Comparison of ENCODE assay signal across 1 cellular context in the genomic region with DNA sequence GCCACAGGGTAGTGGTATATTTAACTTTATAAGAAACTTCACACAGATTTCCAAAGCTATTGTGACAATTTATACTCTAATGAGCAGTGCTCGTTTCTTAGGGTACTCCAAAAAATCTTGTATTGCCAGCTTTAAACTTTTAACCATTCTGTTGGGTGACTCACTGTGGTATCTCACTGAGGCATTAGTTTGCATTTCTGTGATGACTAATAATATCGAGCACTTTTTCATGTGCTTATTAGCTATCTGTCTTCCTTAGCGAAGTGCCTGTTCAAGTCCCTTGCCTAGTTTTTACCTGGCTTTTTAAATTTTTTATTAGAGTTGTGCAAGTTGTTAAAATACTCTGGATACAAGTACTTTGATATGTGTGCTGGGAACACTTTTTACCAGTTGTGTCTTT.
TF ChIP-seq lines count a peak whose summit lies in the region.

No MANE protein-coding gene starts in this region.

TF ChIP-seq in K562, 482 proteins besides CTCF, POLR2A, EP300 and RAD21 (continued from another document and continues in another):
- no peak for TF ChIP-seq E2F8 (IDR thresholded peaks at IDR 0.05; ENCODE audit: low read depth, partially characterized antibody)
- TF ChIP-seq ZBTB40 (IDR thresholded peaks at IDR 0.05) = no peak
- TF ChIP-seq ZBTB40 (CRISPR knock-in tag; IDR thresholded peaks at IDR 0.05) = no peak
- TF ChIP-seq, protein P1, sequence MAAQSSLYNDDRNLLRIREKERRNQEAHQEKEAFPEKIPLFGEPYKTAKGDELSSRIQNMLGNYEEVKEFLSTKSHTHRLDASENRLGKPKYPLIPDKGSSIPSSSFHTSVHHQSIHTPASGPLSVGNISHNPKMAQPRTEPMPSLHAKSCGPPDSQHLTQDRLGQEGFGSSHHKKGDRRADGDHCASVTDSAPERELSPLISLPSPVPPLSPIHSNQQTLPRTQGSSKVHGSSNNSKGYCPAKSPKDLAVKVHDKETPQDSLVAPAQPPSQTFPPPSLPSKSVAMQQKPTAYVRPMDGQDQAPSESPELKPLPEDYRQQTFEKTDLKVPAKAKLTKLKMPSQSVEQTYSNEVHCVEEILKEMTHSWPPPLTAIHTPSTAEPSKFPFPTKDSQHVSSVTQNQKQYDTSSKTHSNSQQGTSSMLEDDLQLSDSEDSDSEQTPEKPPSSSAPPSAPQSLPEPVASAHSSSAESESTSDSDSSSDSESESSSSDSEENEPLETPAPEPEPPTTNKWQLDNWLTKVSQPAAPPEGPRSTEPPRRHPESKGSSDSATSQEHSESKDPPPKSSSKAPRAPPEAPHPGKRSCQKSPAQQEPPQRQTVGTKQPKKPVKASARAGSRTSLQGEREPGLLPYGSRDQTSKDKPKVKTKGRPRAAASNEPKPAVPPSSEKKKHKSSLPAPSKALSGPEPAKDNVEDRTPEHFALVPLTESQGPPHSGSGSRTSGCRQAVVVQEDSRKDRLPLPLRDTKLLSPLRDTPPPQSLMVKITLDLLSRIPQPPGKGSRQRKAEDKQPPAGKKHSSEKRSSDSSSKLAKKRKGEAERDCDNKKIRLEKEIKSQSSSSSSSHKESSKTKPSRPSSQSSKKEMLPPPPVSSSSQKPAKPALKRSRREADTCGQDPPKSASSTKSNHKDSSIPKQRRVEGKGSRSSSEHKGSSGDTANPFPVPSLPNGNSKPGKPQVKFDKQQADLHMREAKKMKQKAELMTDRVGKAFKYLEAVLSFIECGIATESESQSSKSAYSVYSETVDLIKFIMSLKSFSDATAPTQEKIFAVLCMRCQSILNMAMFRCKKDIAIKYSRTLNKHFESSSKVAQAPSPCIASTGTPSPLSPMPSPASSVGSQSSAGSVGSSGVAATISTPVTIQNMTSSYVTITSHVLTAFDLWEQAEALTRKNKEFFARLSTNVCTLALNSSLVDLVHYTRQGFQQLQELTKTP (IDR thresholded peaks at IDR 0.05; ENCODE audit: low read depth in 1 of 2, partially characterized antibody in 2 of 2) = peak in 1 of 2 experiments; percentile 64
- TF ChIP-seq MLLT1 (IDR thresholded peaks at IDR 0.05) = no peak
- no peak for TF ChIP-seq CEBPB (tag; IDR thresholded peaks at IDR 0.05)
- no peak for TF ChIP-seq GMEB1 (CRISPR knock-in tag; IDR thresholded peaks at IDR 0.05)
- TF ChIP-seq MECOM (CRISPR knock-in tag; IDR thresholded peaks at IDR 0.05) = no peak
- no peak for TF ChIP-seq TFAM (CRISPR knock-in tag; conservative IDR thresholded peaks at IDR 0.05)
- TF ChIP-seq ESRRB (CRISPR knock-in tag; IDR thresholded peaks at IDR 0.05; ENCODE audit: borderline replicate concordance) = no peak
- TF ChIP-seq EP400 (IDR thresholded peaks at IDR 0.05) = no peak
- peak; percentile 51 for TF ChIP-seq ARID1B (IDR thresholded peaks at IDR 0.05)
- peak; percentile 19; the same call in 1 of the 2 replicates for TF ChIP-seq NFE2 (IDR thresholded peaks at IDR 0.05; ENCODE audit: low read depth)
- peak; percentile 75 for TF ChIP-seq JUND (IDR thresholded peaks at IDR 0.05; ENCODE audit: borderline replicate concordance, low read depth, low read length)
- TF ChIP-seq JUND (tag; IDR thresholded peaks at IDR 0.05; ENCODE audit: borderline replicate concordance, low read depth, low read length) = peak; percentile 69; the same call in 2 of the 3 replicates
- TF ChIP-seq RBBP5 (IDR thresholded peaks at IDR 0.05; ENCODE audit: borderline replicate concordance, insufficient read depth, low read length, poor library complexity, severe bottlenecking) = no peak
- no peak for TF ChIP-seq ZNF780A (CRISPR knock-in tag; IDR thresholded peaks at IDR 0.05)
- TF ChIP-seq TGIF2 (CRISPR knock-in tag; IDR thresholded peaks at IDR 0.05) = no peak
- no peak for TF ChIP-seq POLR3A (IDR thresholded peaks at IDR 0.05; ENCODE audit: borderline replicate concordance, extremely low read depth, insufficient read depth, insufficient read length)
- TF ChIP-seq MAZ (CRISPR knock-in tag; conservative IDR thresholded peaks at IDR 0.05 in 1 of 2, IDR thresholded peaks at IDR 0.05 in 1 of 2) = no peak
- TF ChIP-seq, protein P2, sequence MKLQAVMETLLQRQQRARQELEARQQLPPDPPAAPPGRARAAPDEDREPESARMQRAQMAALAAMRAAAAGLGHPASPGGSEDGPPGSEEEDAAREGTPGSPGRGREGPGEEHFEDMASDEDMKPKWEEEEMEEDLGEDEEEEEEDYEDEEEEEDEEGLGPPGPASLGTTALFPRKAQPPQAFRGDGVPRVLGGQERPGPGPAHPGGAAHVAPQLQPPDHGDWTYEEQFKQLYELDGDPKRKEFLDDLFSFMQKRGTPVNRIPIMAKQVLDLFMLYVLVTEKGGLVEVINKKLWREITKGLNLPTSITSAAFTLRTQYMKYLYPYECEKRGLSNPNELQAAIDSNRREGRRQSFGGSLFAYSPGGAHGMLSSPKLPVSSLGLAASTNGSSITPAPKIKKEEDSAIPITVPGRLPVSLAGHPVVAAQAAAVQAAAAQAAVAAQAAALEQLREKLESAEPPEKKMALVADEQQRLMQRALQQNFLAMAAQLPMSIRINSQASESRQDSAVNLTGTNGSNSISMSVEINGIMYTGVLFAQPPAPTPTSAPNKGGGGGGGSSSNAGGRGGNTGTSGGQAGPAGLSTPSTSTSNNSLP (IDR thresholded peaks at IDR 0.05; ENCODE audit: borderline replicate concordance, low read depth, low read length) = no peak
- peak; percentile 76 for TF ChIP-seq ATF3 (IDR thresholded peaks at IDR 0.05)
- TF ChIP-seq ATF3 (CRISPR knock-in tag; conservative IDR thresholded peaks at IDR 0.05) = no peak
- no peak for TF ChIP-seq PCBP1 (IDR thresholded peaks at IDR 0.05; ENCODE audit: low read depth, low read length, poor library complexity, severe bottlenecking)
- TF ChIP-seq, protein P3, sequence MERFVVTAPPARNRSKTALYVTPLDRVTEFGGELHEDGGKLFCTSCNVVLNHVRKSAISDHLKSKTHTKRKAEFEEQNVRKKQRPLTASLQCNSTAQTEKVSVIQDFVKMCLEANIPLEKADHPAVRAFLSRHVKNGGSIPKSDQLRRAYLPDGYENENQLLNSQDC (CRISPR knock-in tag; IDR thresholded peaks at IDR 0.05) = no peak
- TF ChIP-seq SMAD1 (IDR thresholded peaks at IDR 0.05; ENCODE audit: low read depth, low read length, partially characterized antibody) = no peak
- TF ChIP-seq SIN3B (IDR thresholded peaks at IDR 0.05; ENCODE audit: low read depth) = no peak
- no peak for TF ChIP-seq PYGO2 (tag; IDR thresholded peaks at IDR 0.05)
- TF ChIP-seq PHTF2 (CRISPR knock-in tag; IDR thresholded peaks at IDR 0.05) = no peak
- TF ChIP-seq RBM15 (IDR thresholded peaks at IDR 0.05; ENCODE audit: insufficient read depth, low read length) = no peak
- no peak for TF ChIP-seq PRMT5 (CRISPR knock-in tag; IDR thresholded peaks at IDR 0.05)
- TF ChIP-seq SMAD2 (IDR thresholded peaks at IDR 0.05; ENCODE audit: low read depth, low read length) = no peak
- no peak for TF ChIP-seq CBFA2T2 (conservative IDR thresholded peaks at IDR 0.05)
- no peak for TF ChIP-seq IRF2 (CRISPR knock-in tag; IDR thresholded peaks at IDR 0.05)
- no peak for TF ChIP-seq FOXJ3 (CRISPR knock-in tag; IDR thresholded peaks at IDR 0.05)
- TF ChIP-seq SMARCA4 (IDR thresholded peaks at IDR 0.05) = no peak
- no peak for TF ChIP-seq NEUROD1 (IDR thresholded peaks at IDR 0.05; ENCODE audit: borderline replicate concordance, low read depth, low read length, partially characterized antibody)
